8 cellular contexts compared by ENCODE assay signal in the genomic region with DNA sequence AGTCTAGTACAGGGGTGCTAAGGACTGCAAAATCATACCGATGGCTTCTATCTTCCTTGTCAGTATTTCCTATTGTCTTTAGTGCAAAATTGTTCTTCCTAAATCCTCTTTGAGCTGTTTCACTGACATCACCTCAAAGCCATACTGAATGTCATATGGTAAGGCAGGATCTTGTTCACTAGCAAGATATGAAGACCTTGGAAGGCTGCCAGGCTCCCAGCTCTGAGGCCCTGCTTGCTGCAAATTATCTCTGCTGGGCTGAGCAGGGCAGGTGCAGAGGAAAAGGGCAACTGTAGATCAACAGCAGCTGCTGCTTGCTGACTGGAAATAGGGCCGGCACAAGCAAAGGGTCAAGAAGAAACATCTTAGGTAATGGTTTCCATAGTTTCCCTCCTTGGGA. TPM values are rescaled to one million over a fixed set of nuclear protein-coding genes. Genes with fewer than 3 reads are reported as not detected.
A peak's percentile ranks its signal among the peaks of the same experiment; 100 is the strongest.
DNase-seq lines count a peak whose midpoint lies in the region; ATAC-seq, FAIRE-seq and TF ChIP-seq lines count a peak whose summit lies in the region.

No MANE protein-coding gene starts in this region.

- peak; percentile 82 for FAIRE-seq in GM12891 (lab: Jason Lieb, UNC)

- no peak for TF ChIP-seq POLR2A in GM12891 (IDR thresholded peaks at IDR 0.05; ENCODE audit: low read depth, low read length)

- DNase-seq in GM12891 (ENCODE audit: insufficient read length, low spot score) = no peak
- peak; percentile 94 for DNase-seq in NCI-H2227 treated with DMSO at 0.1 percent for 48 hours (lab: John Stamatoyannopoulos, UW)
- peak; percentile 5 for DNase-seq in brain pericyte (ENCODE audit: low read depth, low spot score)
- DNase-seq in smooth muscle cell of the brain vasculature (ENCODE audit: low read depth, low spot score) = peak; percentile 23
- DNase-seq in activated T-cell treated with anti-CD3 and anti-CD28 coated beads, Interleukin-2, amount 50 U/mL, for 1 hour = no peak
- no peak for DNase-seq in effector CD4-positive, alpha-beta T cell
- no peak for DNase-seq in SIG-M5 (lab: John Stamatoyannopoulos, UW)

- peak; percentile 46 for ATAC-seq in HG03045 (IDR thresholded peaks at IDR 0.05; ENCODE audit: unreplicated experiment)

TF ChIP-seq in GM12891, 5 proteins besides CTCF, POLR2A, EP300 and RAD21:
- TF ChIP-seq POLR2AphosphoS5 (IDR thresholded peaks at IDR 0.05; ENCODE audit: low read depth, low read length) (no peak), TAF1 (IDR thresholded peaks at IDR 0.05; ENCODE audit: low read depth, low read length) (no peak), PAX5 (IDR thresholded peaks at IDR 0.05; ENCODE audit: insufficient read depth, low read length, severe bottlenecking) (no peak), SPI1 (IDR thresholded peaks at IDR 0.05; ENCODE audit: low read depth, low read length) (no peak), POU2F2 (IDR thresholded peaks at IDR 0.05; ENCODE audit: low read depth, low read length) (no peak)

RNA-seq across cellular contexts. Expression of a gene that starts 58.2 kb away (rescaled TPM):
- 62.3 TPM for polyA plus RNA-seq in GM12891 (2012; ENCODE audit: low read depth, missing spikeins)

Comparison
In these comparisons a context has a peak if more than half of its experiments do, and no peak if none do; other contexts are left out.
1. DNase-seq: peak in NCI-H2227 treated with DMSO at 0.1 percent for 48 hours (single experiment), brain pericyte (single experiment) and smooth muscle cell of the brain vasculature (single experiment); none in GM12891 (single experiment), activated T-cell treated with anti-CD3 and anti-CD28 coated beads, Interleukin-2, amount 50 U/mL, for 1 hour (single experiment), effector CD4-positive, alpha-beta T cell (single experiment) and SIG-M5 (single experiment).